In the genomic region with DNA sequence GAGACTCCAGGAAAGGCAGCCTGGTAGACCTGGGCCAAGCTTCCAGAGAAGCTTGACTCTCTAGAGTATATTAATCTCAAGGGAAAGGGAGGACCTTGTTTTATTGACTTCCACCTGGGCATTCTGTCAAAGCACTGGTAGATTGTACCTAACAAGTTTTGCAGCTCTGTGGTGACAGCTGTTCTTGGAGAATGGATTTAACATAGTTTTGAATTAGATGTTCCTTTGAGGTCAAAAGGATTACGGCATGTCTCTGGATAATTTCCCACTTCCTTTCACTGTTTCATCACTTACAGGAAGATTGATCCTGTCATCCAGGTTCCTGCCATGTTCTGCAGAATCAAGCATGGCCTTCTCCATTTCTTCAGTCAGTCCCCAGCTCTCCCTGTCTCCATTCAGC, we compare ENCODE assay signal across 15 cellular contexts.
DNase-seq lines count a peak whose midpoint lies in the region; ATAC-seq and TF ChIP-seq lines count a peak whose summit lies in the region.
"Had no signal": no experiment of that assay in that cellular context is flagged by ENCODE, and none has a peak within 500 bp of the region (broad histone marks: within the 10 kb centered on the region; RNA-seq: fewer than 3 reads in every experiment).

No MANE protein-coding gene starts in this region.

- H3K27ac ChIP-seq in HEK293 (ENCODE audit: extremely low read depth, low read depth, low read length) (no peak overlapping the region), muscle layer of duodenum (ENCODE audit: low read length) (peak overlapping the region; percentile 14)

- H3K4me3 ChIP-seq in AG10803 (ENCODE audit: low read length) (no peak overlapping the region), HEK293 (ENCODE audit: low read depth, low read length) (no peak overlapping the region), cardiac fibroblast (replicated peaks in 1 of 2; ENCODE audit: low read depth in 2 of 2, low read length in 2 of 2) (no peak overlapping the region), muscle layer of duodenum (ENCODE audit: low read depth in 1 of 2, low read length in 2 of 2) (no peak overlapping the region)
- H3K4me3 ChIP-seq: uterus had no signal

- H3K4me1 ChIP-seq in HEK293 (ENCODE audit: control insufficient read depth, insufficient read depth, low read length) (no peaks in the 10 kb centered on the region), muscle layer of duodenum (ENCODE audit: control insufficient read depth in 1 of 2, insufficient read depth in 2 of 2, low read length in 2 of 2) (no peaks in the 10 kb centered on the region)
- H3K4me1 ChIP-seq: uterus had no signal

- TF ChIP-seq CTCF in AG10803 (conservative IDR thresholded peaks at IDR 0.05; ENCODE audit: low read length) (no peak), HEK293 (tag by site-specific recombination; IDR thresholded peaks at IDR 0.05) (no peak), cardiac fibroblast (IDR thresholded peaks at IDR 0.05; ENCODE audit: low read depth, low read length) (no peak)

- H3K36me3 ChIP-seq in HEK293 (ENCODE audit: control insufficient read depth in 2 of 2, insufficient read depth in 1 of 2, low read length in 2 of 2) (no peaks in the 10 kb centered on the region), muscle layer of duodenum (ENCODE audit: control insufficient read depth in 1 of 2, insufficient read depth in 2 of 2, low read length in 2 of 2) (no peaks in the 10 kb centered on the region)
- H3K36me3 ChIP-seq: uterus had no signal

- DNase-seq in AG10803 (ENCODE audit: low read depth) = peak; percentile 22
- DNase-seq in cardiac fibroblast (ENCODE audit: low read depth in 2 of 2) = peak; percentile 23 to 52
- no peak for DNase-seq in dermis blood vessel endothelial cell
- DNase-seq: activated CD4-positive, alpha-beta T cell treated with anti-CD3 and anti-CD28 coated beads, Interleukin-2, amount 50 U/mL, for 48 hours; activated gamma-delta T cell; DMS153; GOT3; NCI-H2107; nucleus accumbens; uterus had no signal

- POLR2A ChIA-PET in HEK293 (lab: Yijun Ruan, JAX) = no interaction called here

- H3K27me3 ChIP-seq in muscle layer of duodenum (ENCODE audit: low read depth, low read length) = no peaks in the 10 kb centered on the region
- H3K27me3 ChIP-seq: uterus had no signal

- CTCF ChIA-PET in HEK293 (lab: Yijun Ruan, JAX) = no interaction called here

- H3K9me3 ChIP-seq in HEK293 (ENCODE audit: control insufficient read depth, insufficient read depth, low read depth, low read length) (no peaks in the 10 kb centered on the region), muscle layer of duodenum (ENCODE audit: control insufficient read depth in 1 of 2, low read length in 2 of 2) (no peaks in the 10 kb centered on the region)
- H3K9me3 ChIP-seq: uterus had no signal

- ATAC-seq in GM18873 (IDR thresholded peaks at IDR 0.05; ENCODE audit: low FRiP score, unreplicated experiment) (no peak), HG03108 (IDR thresholded peaks at IDR 0.05; ENCODE audit: unreplicated experiment) (no peak), GM19324 (IDR thresholded peaks at IDR 0.05; ENCODE audit: low FRiP score, unreplicated experiment) (no peak)

TF ChIP-seq in HEK293, 187 proteins besides CTCF, POLR2A, EP300 and RAD21:
- TF ChIP-seq ZBTB20 (tag by site-specific recombination; IDR thresholded peaks at IDR 0.05) (0 out of 2 replicates have a peak, but pooled peaks have one; percentile 14), GFI1B (tag by site-specific recombination; IDR thresholded peaks at IDR 0.05) (no peak)
